In the genomic region with DNA sequence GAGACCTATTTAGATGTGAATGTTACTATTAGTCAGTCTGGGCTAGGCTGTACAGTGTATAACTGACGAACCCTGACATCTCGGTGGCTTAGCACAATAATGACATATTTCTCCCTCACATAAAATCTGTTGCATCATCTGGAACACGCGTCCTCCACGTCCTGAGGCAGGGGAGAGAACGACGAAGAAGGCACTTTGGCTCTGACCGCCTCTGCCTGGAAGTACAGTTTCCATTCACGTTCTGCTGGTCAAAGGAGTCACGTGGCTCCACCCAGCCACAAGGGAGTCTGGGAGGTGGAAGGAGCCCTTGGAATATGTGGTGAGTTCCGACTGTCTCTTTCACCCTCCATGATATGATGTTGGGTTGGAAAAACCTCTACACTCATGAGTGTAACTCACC, we compare ENCODE assay signal across 24 cellular contexts.
"Had no signal": no experiment of that assay in that cellular context is flagged by ENCODE, and none has a peak within 500 bp of the region (broad histone marks: within the 10 kb centered on the region; RNA-seq: fewer than 3 reads in every experiment).

No MANE protein-coding gene starts in this region.

- H3K27me3 ChIP-seq: ovary, right lobe of liver, thyroid gland, tibial nerve, upper lobe of left lung, vagina had no signal

- H3K4me3 ChIP-seq: ovary, psoas muscle, right lobe of liver, sigmoid colon, stomach, thoracic aorta, thyroid gland, tibial nerve, upper lobe of left lung, vagina had no signal

- H3K27ac ChIP-seq: ovary, parathyroid adenoma, psoas muscle, right lobe of liver, sigmoid colon, stomach, thoracic aorta, thyroid gland, tibial nerve, upper lobe of left lung, vagina had no signal

- H3K9me3 ChIP-seq: ovary, right lobe of liver, thyroid gland, vagina had no signal

- H3K36me3 ChIP-seq: ovary, right lobe of liver, sigmoid colon, stomach, thoracic aorta, thyroid gland, tibial nerve, upper lobe of left lung, vagina had no signal

- H3K4me1 ChIP-seq: parathyroid adenoma, psoas muscle, right lobe of liver, sigmoid colon, stomach, tibial nerve, upper lobe of left lung, vagina had no signal

- H2AFZ ChIP-seq: parathyroid adenoma had no signal

- FAIRE-seq: small intestine, urothelium cell line had no signal

- ATAC-seq: natural killer cell; psoas muscle; right cardiac atrium; right lobe of liver; stimulated activated effector memory CD8-positive, alpha-beta T cell treated with anti-CD3 and anti-CD28 coated beads, Interleukin-12 subunit alpha, Interleukin-12 subunit beta, amount 100 ng/mL, for 72 hours; stimulated activated naive B cell treated with anti-CD40 and anti-IgM and Interleukin-4, amounts not matched to agents 10 μg/mL and 1 μg/mL and 100 μg/mL, for 72 hours had no signal

- H3K79me2 ChIP-seq: parathyroid adenoma had no signal

- DNase-seq: natural killer cell; occipital lobe; ovary; psoas muscle; right cardiac atrium; right lobe of liver; sigmoid colon; small intestine; stimulated activated CD4-positive, alpha-beta T cell treated with anti-CD3 and anti-CD28 coated beads, Interleukin-15, amount 100 ng/mL, for 24 hours; stimulated activated CD4-positive, alpha-beta T cell treated with anti-CD3 and anti-CD28 coated beads, Interleukin-2, amount 100 ng/mL, for 24 hours; stimulated activated CD4-positive, alpha-beta T cell treated with anti-CD3 and anti-CD28 coated beads, Interleukin-2, amount 100 ng/mL, for 48 hours; stimulated activated CD4-positive, alpha-beta T cell treated with anti-CD3 and anti-CD28 coated beads, Interleukin-4, amount 100 ng/mL, for 24 hours; stimulated activated naive B cell treated with anti-CD40 and anti-IgM and Interleukin-4, amounts not matched to agents 10 μg/mL and 1 μg/mL and 100 μg/mL, for 72 hours; stimulated activated naive CD4-positive, alpha-beta T cell treated with Interleukin-2 at 50 U/mL for 16 hours; stomach; thyroid gland; trophoblast cell; upper lobe of left lung had no signal

- H3K9ac ChIP-seq: parathyroid adenoma had no signal
